ENCODE assay signal across 9 cellular contexts in the genomic region with DNA sequence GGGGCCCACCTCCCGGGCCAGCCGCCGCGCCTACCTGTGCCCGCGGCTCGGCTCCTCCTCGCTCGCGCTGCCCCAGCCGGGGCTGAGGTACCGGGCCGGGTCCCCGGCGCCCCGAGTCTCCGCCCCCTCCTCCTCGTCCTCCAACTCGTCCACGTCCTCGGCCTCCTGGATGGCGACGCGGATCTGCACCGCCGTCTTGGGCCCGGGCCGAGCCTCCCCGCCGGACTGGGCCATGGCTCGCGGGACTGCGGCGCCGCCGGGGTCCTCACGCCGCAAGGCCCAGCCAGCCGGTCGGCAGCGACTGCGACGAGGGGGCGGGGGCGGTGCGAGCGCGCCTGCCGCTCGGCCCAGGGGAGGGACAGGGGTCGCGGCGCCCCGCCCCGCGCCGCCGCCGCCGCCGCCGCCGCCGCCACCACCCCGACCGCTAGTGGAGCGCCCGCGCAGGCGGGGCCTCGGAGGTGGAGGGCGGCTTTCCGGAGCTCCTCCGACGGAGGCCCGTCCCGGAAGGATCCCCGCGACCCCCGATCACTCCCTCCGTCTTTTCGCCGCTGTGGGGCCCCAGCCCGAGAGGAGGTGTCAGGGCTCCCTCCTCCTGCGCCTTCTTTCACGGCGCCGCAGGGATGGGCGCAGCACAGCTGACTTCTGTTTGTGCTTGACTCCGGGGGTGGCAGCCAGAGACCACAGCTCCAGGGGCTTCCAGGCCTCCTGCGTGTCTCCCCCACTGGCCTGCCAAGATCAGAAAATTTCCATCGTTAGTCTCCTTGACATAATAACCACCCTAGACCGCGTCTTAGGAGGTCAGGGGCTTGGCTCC. TPM values are rescaled to one million over a fixed set of nuclear protein-coding genes. Genes with fewer than 3 reads are reported as not detected.
DNase-seq lines count a peak whose midpoint lies in the region; ATAC-seq and TF ChIP-seq lines count a peak whose summit lies in the region.
"Had no signal": no experiment of that assay in that cellular context is flagged by ENCODE, and none has a peak within 500 bp of the region (broad histone marks: within the 10 kb centered on the region; RNA-seq: fewer than 3 reads in every experiment).

Gene LARP6 (minus strand): TSS at position 303 of the 814 bp plus-strand sequence. CDS start 69 bp downstream, at position 234.

- no peaks in the 10 kb centered on the region for H3K27me3 ChIP-seq in BE2C
- H3K27me3 ChIP-seq in HCT116 (ENCODE audit: insufficient read depth, low read length) = no peaks in the 10 kb centered on the region
- H3K27me3 ChIP-seq in endocrine pancreas (ENCODE audit: control insufficient read depth, insufficient read depth, low read length) = no peaks in the 10 kb centered on the region

- no peaks in the 10 kb centered on the region for H4K20me1 ChIP-seq in HCT116 (ENCODE audit: insufficient read depth)

- no peaks in the 10 kb centered on the region for H3K79me2 ChIP-seq in HCT116 (ENCODE audit: insufficient read depth, low read length)

- CTCF ChIA-PET in HCT116 (lab: Charles Lee) = interaction anchor here (1.3 to 2.1 kb wide), 3 partner anchors 8 to 29 kb away, joined by 3 to 6 read pairs (median 5); no protein-coding TSS in a partner anchor
- CTCF ChIA-PET in WTC11 (lab: Charles Lee) = interaction anchor here (3.3 kb wide), 2 partner anchors 21 to 29 kb away, joined by 15 to 16 read pairs; no protein-coding TSS in a partner anchor

- ATAC-seq in HCT116 (peak; percentile 90), WTC11 (peak; percentile 78), GM18520 (IDR thresholded peaks at IDR 0.05; ENCODE audit: unreplicated experiment) (no peak), HG03521 (IDR thresholded peaks at IDR 0.05; ENCODE audit: unreplicated experiment) (no peak)

- 0 out of 2 replicates have a peak, but pooled peaks cover 2% of the 10 kb centered on the region for H3K9me3 Mint-ChIP-seq in WTC11
- H3K9me3 Mint-ChIP-seq in stimulated activated naive CD8-positive, alpha-beta T cell treated with anti-CD3 and anti-CD28 coated beads, Interleukin-15, Interleukin-2, amounts not matched to agents 100 ng/mL and 50 ng/mL, for 24 hours = no peaks in the 10 kb centered on the region

- POLR2A ChIA-PET in HCT116 (lab: Charles Lee) (interaction anchor here (1.0 to 2.7 kb wide), 3 partner anchors 11 to 21 kb away, joined by 3 to 8 read pairs (median 7); no protein-coding TSS in a partner anchor), WTC11 (lab: Charles Lee) (interaction anchor here (1.6 kb wide), 1 partner anchor 29 kb away, joined by 4 read pairs; no protein-coding TSS in a partner anchor)

- H3K9me3 ChIP-seq in BE2C (no peaks in the 10 kb centered on the region), HCT116 (ENCODE audit: control insufficient read depth in 1 of 2, insufficient read depth in 1 of 2, low read depth in 1 of 2, low read length in 2 of 2) (no peaks in the 10 kb centered on the region), endocrine pancreas (ENCODE audit: control insufficient read depth, low read length) (no peaks in the 10 kb centered on the region)

- peaks cover 8% of the 10 kb centered on the region for H3K4me1 Mint-ChIP-seq in WTC11
- peaks cover 6% of the 10 kb centered on the region for H3K4me1 Mint-ChIP-seq in stimulated activated naive CD8-positive, alpha-beta T cell treated with anti-CD3 and anti-CD28 coated beads, Interleukin-15, Interleukin-2, amounts not matched to agents 100 ng/mL and 50 ng/mL, for 24 hours (ENCODE audit: low read depth)

- H3K9me2 ChIP-seq in HCT116 (ENCODE audit: insufficient read depth) = no peaks in the 10 kb centered on the region

- intact Hi-C loops in HCT116 (cut with micrococcal nuclease) = no loop called here

- H3K27me3 Mint-ChIP-seq in WTC11 (ENCODE audit: low read depth) = peaks cover 29% of the 10 kb centered on the region
- H3K27me3 Mint-ChIP-seq in stimulated activated naive CD8-positive, alpha-beta T cell treated with anti-CD3 and anti-CD28 coated beads, Interleukin-15, Interleukin-2, amounts not matched to agents 100 ng/mL and 50 ng/mL, for 24 hours = peaks cover 65% of the 10 kb centered on the region

- H3K36me3 ChIP-seq in BE2C (no peaks in the 10 kb centered on the region), HCT116 (ENCODE audit: control insufficient read depth in 1 of 2, insufficient read depth in 2 of 2, low read length in 2 of 2) (0 out of 4 replicates have a peak, but pooled peaks cover 0 to 2% of the 10 kb centered on the region in 2 experiments), endocrine pancreas (ENCODE audit: control insufficient read depth, insufficient read depth, low read length) (no peaks in the 10 kb centered on the region)

- H3K4me1 ChIP-seq in BE2C (peaks cover 5% of the 10 kb centered on the region; the same call in 1 of the 2 replicates), HCT116 (ENCODE audit: control insufficient read depth in 1 of 2, insufficient read depth in 2 of 2, low read length in 2 of 2) (peaks cover 4 to 22% of the 10 kb centered on the region in 2 experiments; a peak in 2 of 4 replicates), endocrine pancreas (ENCODE audit: control insufficient read depth, insufficient read depth, low read length) (no peaks in the 10 kb centered on the region)

- H3K27ac ChIP-seq in HCT116 (ENCODE audit: low read depth, low read length) = peak within 1 kb of the TSS; percentile 55; the same call in 1 of the 2 replicates
- H3K27ac ChIP-seq: HL-60 had no signal

- peak within 1 kb of the TSS; percentile 49; the same call in 1 of the 2 replicates for H3K27ac Mint-ChIP-seq in WTC11
- H3K27ac Mint-ChIP-seq in stimulated activated naive CD8-positive, alpha-beta T cell treated with anti-CD3 and anti-CD28 coated beads, Interleukin-15, Interleukin-2, amounts not matched to agents 100 ng/mL and 50 ng/mL, for 24 hours = no peak within 1 kb of the TSS

- peak within 1 kb of the TSS; percentile 85 for H3K4me3 Mint-ChIP-seq in WTC11
- H3K4me3 Mint-ChIP-seq in stimulated activated naive CD8-positive, alpha-beta T cell treated with anti-CD3 and anti-CD28 coated beads, Interleukin-15, Interleukin-2, amounts not matched to agents 100 ng/mL and 50 ng/mL, for 24 hours = peak within 1 kb of the TSS; percentile 80

- DNase-seq in BE2C (peak; percentile 78), HCT116 (ENCODE audit: low read depth, low spot score) (no peak), WTC11 (ENCODE audit: low spot score) (peak; percentile 70), medulla oblongata (ENCODE audit: extremely low spot score) (peak; percentile 37)

- BruUV-seq in HCT116 (replicated peaks; lab: Mats Ljungman, UMichigan) = no TSS peak

- H2AFZ ChIP-seq in HCT116 (ENCODE audit: low read depth, low read length, poor library complexity, severe bottlenecking) = peak within 1 kb of the TSS; percentile 89

- H3K4me3 ChIP-seq in BE2C (ENCODE audit: low read depth, low read length) (peak within 1 kb of the TSS; percentile 66), HCT116 (replicated peaks in 1 of 2; ENCODE audit: low read depth in 1 of 2, low read length in 2 of 2) (peak within 1 kb of the TSS; percentile 62 to 69), endocrine pancreas (ENCODE audit: control insufficient read depth, insufficient read depth, low read length) (peak within 1 kb of the TSS; percentile 35)

- RAD21 ChIA-PET in HCT116 (lab: Charles Lee; ENCODE audit: low non-redundant PET in 1 of 2, low total read pairs in 2 of 2, uncharacterized antibody in 2 of 2, unreplicated experiment in 2 of 2) = no interaction called here

- no peak for TF ChIP-seq RAD21 in HCT116 (IDR thresholded peaks at IDR 0.05; ENCODE audit: low read depth)

- peak; percentile 48 for TF ChIP-seq POLR2A in HCT116 (IDR thresholded peaks at IDR 0.05; ENCODE audit: borderline replicate concordance, extremely low read depth, insufficient read depth, insufficient read length)

- no peak for TF ChIP-seq CTCF in BE2C (IDR thresholded peaks at IDR 0.05; ENCODE audit: low read depth, low read length)
- no peak for TF ChIP-seq CTCF in HCT116 (IDR thresholded peaks at IDR 0.05 in 2 of 3, conservative IDR thresholded peaks at IDR 0.05 in 1 of 3; ENCODE audit: borderline replicate concordance in 1 of 3, insufficient read depth in 1 of 3, low read depth in 2 of 3, low read length in 2 of 3)
- no peak for TF ChIP-seq CTCF in WTC11 (IDR thresholded peaks at IDR 0.05)

- H3K9ac ChIP-seq in HCT116 (ENCODE audit: low read length) (peak within 1 kb of the TSS; percentile 70), endocrine pancreas (ENCODE audit: control insufficient read depth, insufficient read depth, low read length) (peak within 1 kb of the TSS; percentile 73)

- H3K36me3 Mint-ChIP-seq in WTC11 = peaks cover 13% of the 10 kb centered on the region
- no peaks in the 10 kb centered on the region for H3K36me3 Mint-ChIP-seq in stimulated activated naive CD8-positive, alpha-beta T cell treated with anti-CD3 and anti-CD28 coated beads, Interleukin-15, Interleukin-2, amounts not matched to agents 100 ng/mL and 50 ng/mL, for 24 hours (ENCODE audit: low read depth)

- H3K4me2 ChIP-seq in HCT116 (ENCODE audit: low read length) = peak within 1 kb of the TSS; percentile 95

TF ChIP-seq in WTC11, 78 proteins besides CTCF, POLR2A, EP300 and RAD21 (continues in another document):
- TF ChIP-seq FOXK1 (CRISPR knock-in tag; IDR thresholded peaks at IDR 0.05) = no peak; the same call in 1 of the 2 replicates
- TF ChIP-seq ETV6 (CRISPR knock-in tag; IDR thresholded peaks at IDR 0.05) = peak; percentile 21; the same call in 1 of the 2 replicates
- TF ChIP-seq SMAD4 (CRISPR knock-in tag; IDR thresholded peaks at IDR 0.05) = no peak
- TF ChIP-seq NFE2L1 (CRISPR knock-in tag; IDR thresholded peaks at IDR 0.05) = no peak
- no peak for TF ChIP-seq ZNF232 (CRISPR knock-in tag; IDR thresholded peaks at IDR 0.05)
- TF ChIP-seq CREM (CRISPR knock-in tag; IDR thresholded peaks at IDR 0.05) = 0 out of 2 replicates have a peak, but pooled peaks have one; percentile 18

RNA-seq across cellular contexts. Expression of gene LARP6, which starts in this region (rescaled TPM):
- polyA plus RNA-seq in BE2C (2012; ENCODE audit: insufficient read depth, insufficient read length, low read depth) = 10.5 TPM
- total RNA-seq in HCT116 (2021; ENCODE audit: unreplicated experiment) = 35.9 TPM
- polyA plus RNA-seq in HCT116 (2012) = 55.1 and 58.8 TPM in 2 replicates
- total RNA-seq in WTC11 (2021) = 14.7 to 17.5 TPM (median 15.2 TPM) in 3 replicates

Comparison
In these comparisons a context has a peak if more than half of its experiments do, and no peak if none do; other contexts are left out.
1. ATAC-seq: peak in HCT116 (single experiment) and WTC11 (single experiment); none in GM18520 (single experiment) and HG03521 (single experiment).
2. Peak in every context shown above with its lines, with median percentiles within 50 percentile points of each other: H3K4me3 ChIP-seq.